Comparison of ENCODE assay signal across 1 cellular context in the genomic region with DNA sequence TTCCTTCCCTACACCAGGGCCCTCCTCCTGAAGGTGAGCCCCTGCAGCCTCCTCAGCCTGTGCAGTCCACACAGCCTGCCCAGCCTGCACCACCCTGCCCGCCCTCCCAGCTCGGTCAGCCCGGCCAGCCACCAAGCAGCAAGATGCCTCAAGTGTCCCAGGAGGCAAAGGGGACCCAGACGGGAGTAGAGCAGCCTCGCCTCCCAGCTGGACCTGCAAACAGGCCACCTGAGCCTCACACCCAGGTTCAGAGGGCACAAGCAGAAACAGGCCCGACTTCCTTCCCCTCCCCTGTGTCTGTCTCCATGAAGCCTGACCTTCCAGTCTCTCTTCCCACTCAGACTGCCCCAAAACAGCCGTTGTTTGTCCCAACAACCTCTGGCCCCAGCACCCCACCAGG.
TF ChIP-seq lines count a peak whose summit lies in the region.

No MANE protein-coding gene starts in this region.

TF ChIP-seq in IMR-90, 13 proteins besides CTCF, POLR2A, EP300 and RAD21 (continued from another document):
- TF ChIP-seq BHLHE40 (IDR thresholded peaks at IDR 0.05; ENCODE audit: low read depth, low read length) (no peak), NFE2L2 (IDR thresholded peaks at IDR 0.05; ENCODE audit: low read depth, low read length) (no peak), RCOR1 (IDR thresholded peaks at IDR 0.05; ENCODE audit: insufficient replicate concordance, low read length) (no peak), CHD1 (IDR thresholded peaks at IDR 0.05; ENCODE audit: low read depth, low read length) (no peak), MXI1 (IDR thresholded peaks at IDR 0.05; ENCODE audit: borderline replicate concordance, low read depth, low read length) (no peak)
